8 cellular contexts compared by ENCODE assay signal in the genomic region with DNA sequence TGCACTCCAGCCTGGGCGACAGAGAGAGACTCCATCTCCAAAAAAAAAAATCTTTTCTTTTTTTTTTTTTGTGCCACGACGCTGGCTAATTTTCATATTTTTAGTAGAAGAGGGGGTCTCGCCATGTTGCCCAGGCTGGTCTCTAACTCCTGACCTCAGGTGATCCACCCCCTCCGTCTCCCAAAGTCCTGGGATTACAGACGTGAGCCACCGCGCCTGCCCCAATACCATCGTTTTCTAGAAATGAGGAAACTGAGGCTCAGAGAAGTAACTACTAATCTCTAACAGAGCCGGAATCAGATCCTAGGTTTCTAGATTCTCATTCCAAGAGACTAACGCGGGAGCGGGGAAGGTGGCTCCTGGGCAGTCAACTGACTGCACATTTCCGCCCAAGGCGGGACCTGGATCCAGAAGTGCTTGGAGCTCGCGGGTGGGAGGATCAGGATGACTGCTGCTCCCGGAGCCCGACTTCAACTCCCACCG. TPM values are rescaled to one million over a fixed set of nuclear protein-coding genes. Genes with fewer than 3 reads are reported as not detected.
DNase-seq lines count a peak whose midpoint lies in the region; ATAC-seq, FAIRE-seq and TF ChIP-seq lines count a peak whose summit lies in the region.

No MANE protein-coding gene starts in this region.

- peak overlapping the region; percentile 95 to 97 for H3K27ac Mint-ChIP-seq in natural killer cell treated with Interleukin-12 subunit alpha and Interleukin-12 subunit beta and Interleukin-15 and Interleukin-18, amount 100 ng/mL, for 72 hours

- no peak for FAIRE-seq in endothelial cell of umbilical vein (lab: Jason Lieb, UNC)

- dilution Hi-C loops in endothelial cell of umbilical vein (cut with MboI; ENCODE audit: extremely low pct_ligation_motif_present, low sequenced_read_pairs) = no loop called here

- H3K36me3 Mint-ChIP-seq in natural killer cell treated with Interleukin-12 subunit alpha and Interleukin-12 subunit beta and Interleukin-15 and Interleukin-18, amount 100 ng/mL, for 72 hours = no peaks in the 10 kb centered on the region

- H3K4me1 ChIP-seq in ES-I3 (ENCODE audit: insufficient read depth, low read length) (no peaks in the 10 kb centered on the region), HEK293 (ENCODE audit: control insufficient read depth, insufficient read depth, low read length) (no peaks in the 10 kb centered on the region), endothelial cell of umbilical vein (ENCODE audit: control insufficient read depth, extremely low read depth, insufficient read depth, low read length) (peaks cover 6% of the 10 kb centered on the region)

- H3K4me3 ChIP-seq in HEK293 (ENCODE audit: low read depth, low read length) (peak overlapping the region; percentile 75), endothelial cell of umbilical vein (replicated peaks in 1 of 3; ENCODE audit: insufficient read depth in 1 of 3, low read depth in 1 of 3, low read length in 3 of 3) (peak overlapping the region; percentile 22 to 75 (median 60))

- no peaks in the 10 kb centered on the region for H3K9me1 ChIP-seq in endothelial cell of umbilical vein (replicated peaks; ENCODE audit: control insufficient read depth, extremely low read depth, insufficient read depth, low read length)

- H3K4me3 Mint-ChIP-seq in natural killer cell treated with Interleukin-12 subunit alpha and Interleukin-12 subunit beta and Interleukin-15 and Interleukin-18, amount 100 ng/mL, for 72 hours = peak overlapping the region; percentile 98

- DNase-seq in RKO (ENCODE audit: low spot score) (peak; percentile 75), endothelial cell of umbilical vein (ENCODE audit: low read depth, low spot score) (no peak)
- no peak for DNase-seq in natural killer cell treated with Interleukin-12 subunit alpha and Interleukin-12 subunit beta and Interleukin-15 and Interleukin-18, amount 100 ng/mL, for 72 hours (ENCODE audit: low spot score)
- no peak for DNase-seq in central memory CD4-positive, alpha-beta T cell
- no peak for DNase-seq in activated CD8-positive, alpha-beta memory T cell treated with anti-CD3 and anti-CD28 coated beads, Interleukin-2, amount 50 U/mL, for 48 hours

- intact Hi-C loops in endothelial cell of umbilical vein (cut with micrococcal nuclease) = loop anchor here (1.0 to 2.0 kb wide), 7 partner anchors 29 to 236 kb away; a partner anchor contains a TSS

- H3K9ac ChIP-seq in ES-I3 (ENCODE audit: low read depth, low read length) = peak overlapping the region; percentile 85
- peak overlapping the region; percentile 49 for H3K9ac ChIP-seq in endothelial cell of umbilical vein (replicated peaks; ENCODE audit: extremely low read depth, insufficient read depth, low read length)

- H2AFZ ChIP-seq in endothelial cell of umbilical vein (ENCODE audit: low read depth, low read length) = peak overlapping the region; percentile 86

- H3K27ac ChIP-seq in HEK293 (ENCODE audit: extremely low read depth, low read depth, low read length) (peak overlapping the region; percentile 79; the same call in 1 of the 2 replicates), endothelial cell of umbilical vein (ENCODE audit: insufficient read depth, low read depth, low read length) (peak overlapping the region; percentile 34)

- H4K20me1 ChIP-seq in endothelial cell of umbilical vein (replicated peaks; ENCODE audit: control insufficient read depth, extremely low read depth, insufficient read depth, low read length) = no peaks in the 10 kb centered on the region

- ATAC-seq in natural killer cell treated with Interleukin-12 subunit alpha and Interleukin-12 subunit beta and Interleukin-15 and Interleukin-18, amount 100 ng/mL, for 72 hours = peak in 1 of 2 donors; percentile 32
- no peak for ATAC-seq in GM21528 (IDR thresholded peaks at IDR 0.05; ENCODE audit: low FRiP score, unreplicated experiment)

- no peaks in the 10 kb centered on the region for H3K79me2 ChIP-seq in endothelial cell of umbilical vein (ENCODE audit: control insufficient read depth, insufficient read depth, low read length)

- H3K27me3 ChIP-seq in endothelial cell of umbilical vein (ENCODE audit: control insufficient read depth in 2 of 2, insufficient read depth in 2 of 2, low read length in 2 of 2) = no peaks in the 10 kb centered on the region

- POLR2A ChIA-PET in HEK293 (lab: Yijun Ruan, JAX) (interaction anchor here (0.6 to 2.6 kb wide), 22 partner anchors 13 to 479 kb away, joined by 3 to 32 read pairs (median 5); a partner anchor contains a TSS), endothelial cell of umbilical vein (lab: Charles Lee) (interaction anchor here (0.7 kb wide), 2 partner anchors 29 to 157 kb away, joined by 3 to 6 read pairs; no protein-coding TSS in a partner anchor)

- H3K36me3 ChIP-seq in ES-I3 (ENCODE audit: insufficient read depth, low read length) = no peaks in the 10 kb centered on the region
- H3K36me3 ChIP-seq in HEK293 (ENCODE audit: control insufficient read depth in 2 of 2, insufficient read depth in 1 of 2, low read length in 2 of 2) = peaks cover 0 to 9% of the 10 kb centered on the region in 2 experiments; a peak in 1 of 3 replicates
- H3K36me3 ChIP-seq in endothelial cell of umbilical vein (ENCODE audit: control insufficient read depth in 2 of 2, extremely low read depth in 1 of 2, insufficient read depth in 2 of 2, low read length in 2 of 2) = no peaks in the 10 kb centered on the region

- TF ChIP-seq CTCF in HEK293 (tag by site-specific recombination; IDR thresholded peaks at IDR 0.05) (no peak), endothelial cell of umbilical vein (IDR thresholded peaks at IDR 0.05; ENCODE audit: extremely low read depth in 1 of 2, insufficient read depth in 1 of 2, low read depth in 1 of 2, low read length in 2 of 2) (no peak)

- peak overlapping the region; percentile 75 for H3K4me2 ChIP-seq in endothelial cell of umbilical vein (ENCODE audit: insufficient read depth, low read length)

- H3K9me3 ChIP-seq in ES-I3 (ENCODE audit: control insufficient read depth, insufficient read depth, low read length) = no peaks in the 10 kb centered on the region
- H3K9me3 ChIP-seq in HEK293 (ENCODE audit: control insufficient read depth, insufficient read depth, low read depth, low read length) = no peaks in the 10 kb centered on the region
- H3K9me3 ChIP-seq in endothelial cell of umbilical vein (replicated peaks; ENCODE audit: control insufficient read depth, insufficient read depth, low read length) = no peaks in the 10 kb centered on the region

- peaks cover 0 to 10% of the 10 kb centered on the region in 2 donors for H3K27me3 Mint-ChIP-seq in natural killer cell treated with Interleukin-12 subunit alpha and Interleukin-12 subunit beta and Interleukin-15 and Interleukin-18, amount 100 ng/mL, for 72 hours

- CTCF ChIA-PET in HEK293 (lab: Yijun Ruan, JAX) = interaction anchor here (0.6 to 11.2 kb wide), 28 partner anchors 12 to 798 kb away, joined by 3 to 104 read pairs (median 4); a partner anchor contains a TSS
- CTCF ChIA-PET in endothelial cell of umbilical vein (lab: Charles Lee) = interaction anchor here (0.6 to 9.2 kb wide), 40 partner anchors 9 to 312 kb away, joined by 3 to 151 read pairs (median 6); a partner anchor contains a TSS

- TF ChIP-seq POLR2A in endothelial cell of umbilical vein (IDR thresholded peaks at IDR 0.05; ENCODE audit: low read depth, low read length) = no peak

- H3K4me1 Mint-ChIP-seq in natural killer cell treated with Interleukin-12 subunit alpha and Interleukin-12 subunit beta and Interleukin-15 and Interleukin-18, amount 100 ng/mL, for 72 hours (ENCODE audit: low read depth in 2 of 2) = peaks cover 30 to 32% of the 10 kb centered on the region in 2 donors

- TSS peak; percentile 40 for BruUV-seq in endothelial cell of umbilical vein (replicated peaks; lab: Mats Ljungman, UMichigan)

- no peaks in the 10 kb centered on the region for H3K9me3 Mint-ChIP-seq in natural killer cell treated with Interleukin-12 subunit alpha and Interleukin-12 subunit beta and Interleukin-15 and Interleukin-18, amount 100 ng/mL, for 72 hours

RNA-seq across cellular contexts. Expression of a gene that starts 13.6 kb away (rescaled TPM):
- total RNA-seq in endothelial cell of umbilical vein = 16.5 and 22.5 TPM in 2 replicates
- polyA plus RNA-seq in endothelial cell of umbilical vein = 14.3 and 16.4 TPM in 2 replicates
- polyA plus RNA-seq in endothelial cell of umbilical vein (2011; cell fraction: cytosol; rRNA removed) = 6.1 and 9.0 TPM in 2 replicates
- 44.3 and 57.9 TPM in 2 replicates for polyA plus RNA-seq in endothelial cell of umbilical vein (2011; cell fraction: nucleus; rRNA removed)
- 15.7 and 20.8 TPM in 2 replicates for polyA plus RNA-seq in endothelial cell of umbilical vein (2012)
- polyA minus RNA-seq in endothelial cell of umbilical vein = 5.8 and 9.4 TPM in 2 replicates
- 15.0 TPM for polyA minus RNA-seq in endothelial cell of umbilical vein (2011; cell fraction: cytosol; rRNA and poly(A)+ RNA removed)
- polyA minus RNA-seq in endothelial cell of umbilical vein (2011; cell fraction: nucleus; rRNA and poly(A)+ RNA removed) = 5.3 and 12.8 TPM in 2 replicates
- total RNA-seq in natural killer cell treated with Interleukin-12 subunit alpha and Interleukin-12 subunit beta and Interleukin-15 and Interleukin-18, amount 100 ng/mL, for 72 hours = 10 to 100 TPM; 19.2 to 32.3 TPM

RNA-seq across cellular contexts. Expression of a gene that starts 27.8 kb away (rescaled TPM):
- total RNA-seq in endothelial cell of umbilical vein = 57.5 and 69.6 TPM in 2 replicates
- 43.5 and 51.2 TPM in 2 replicates for polyA plus RNA-seq in endothelial cell of umbilical vein
- 23.3 and 32.6 TPM in 2 replicates for polyA plus RNA-seq in endothelial cell of umbilical vein (2011; cell fraction: cytosol; rRNA removed)
- polyA plus RNA-seq in endothelial cell of umbilical vein (2011; cell fraction: nucleus; rRNA removed) = 110 TPM in 2 replicates
- 18.1 and 22.7 TPM in 2 replicates for polyA plus RNA-seq in endothelial cell of umbilical vein (2012)
- 22.4 and 23.7 TPM in 2 replicates for polyA minus RNA-seq in endothelial cell of umbilical vein
- polyA minus RNA-seq in endothelial cell of umbilical vein (2011; cell fraction: cytosol; rRNA and poly(A)+ RNA removed) = 12.2 TPM
- polyA minus RNA-seq in endothelial cell of umbilical vein (2011; cell fraction: nucleus; rRNA and poly(A)+ RNA removed) = 36.1 and 50.4 TPM in 2 replicates
- 100 to 1,000 TPM; 182 to 231 TPM for total RNA-seq in natural killer cell treated with Interleukin-12 subunit alpha and Interleukin-12 subunit beta and Interleukin-15 and Interleukin-18, amount 100 ng/mL, for 72 hours

RNA-seq across cellular contexts. Expression of a gene that starts 36.4 kb away (rescaled TPM):
- total RNA-seq in endothelial cell of umbilical vein = 50.1 and 66.9 TPM in 2 replicates
- 204 and 236 TPM in 2 replicates for polyA plus RNA-seq in endothelial cell of umbilical vein
- 136 and 153 TPM in 2 replicates for polyA plus RNA-seq in endothelial cell of umbilical vein (2011; cell fraction: cytosol; rRNA removed)
- polyA plus RNA-seq in endothelial cell of umbilical vein (2011; cell fraction: nucleus; rRNA removed) = 102 and 113 TPM in 2 replicates
- 113 and 160 TPM in 2 replicates for polyA plus RNA-seq in endothelial cell of umbilical vein (2012)
- 20.8 and 22.5 TPM in 2 replicates for polyA minus RNA-seq in endothelial cell of umbilical vein
- 9.0 TPM for polyA minus RNA-seq in endothelial cell of umbilical vein (2011; cell fraction: cytosol; rRNA and poly(A)+ RNA removed)
- polyA minus RNA-seq in endothelial cell of umbilical vein (2011; cell fraction: nucleus; rRNA and poly(A)+ RNA removed) = 16.3 and 23.4 TPM in 2 replicates
- 10 to 100 TPM; 25.7 to 46.4 TPM for total RNA-seq in natural killer cell treated with Interleukin-12 subunit alpha and Interleukin-12 subunit beta and Interleukin-15 and Interleukin-18, amount 100 ng/mL, for 72 hours

RNA-seq across cellular contexts. Expression of a gene that starts 50.6 kb away (rescaled TPM):
- 62.3 and 66.9 TPM in 2 replicates for total RNA-seq in endothelial cell of umbilical vein
- 57.9 and 73.1 TPM in 2 replicates for polyA plus RNA-seq in endothelial cell of umbilical vein
- polyA plus RNA-seq in endothelial cell of umbilical vein (2011; cell fraction: cytosol; rRNA removed) = 41.3 and 53.7 TPM in 2 replicates
- 132 and 162 TPM in 2 replicates for polyA plus RNA-seq in endothelial cell of umbilical vein (2011; cell fraction: nucleus; rRNA removed)
- polyA plus RNA-seq in endothelial cell of umbilical vein (2012) = 41.3 and 55.6 TPM in 2 replicates
- 30.8 and 39.9 TPM in 2 replicates for polyA minus RNA-seq in endothelial cell of umbilical vein
- polyA minus RNA-seq in endothelial cell of umbilical vein (2011; cell fraction: cytosol; rRNA and poly(A)+ RNA removed) = 52.9 TPM
- 38.1 and 49.4 TPM in 2 replicates for polyA minus RNA-seq in endothelial cell of umbilical vein (2011; cell fraction: nucleus; rRNA and poly(A)+ RNA removed)
- total RNA-seq in natural killer cell treated with Interleukin-12 subunit alpha and Interleukin-12 subunit beta and Interleukin-15 and Interleukin-18, amount 100 ng/mL, for 72 hours = 100 to 1,000 TPM; 394 to 432 TPM

RNA-seq across cellular contexts. Expression of a gene that starts 56.5 kb away (rescaled TPM):
- 5.7 and 5.8 TPM in 2 replicates for total RNA-seq in endothelial cell of umbilical vein
- 6.5 and 8.7 TPM in 2 replicates for polyA plus RNA-seq in endothelial cell of umbilical vein
- 4.3 and 4.7 TPM in 2 replicates for polyA plus RNA-seq in endothelial cell of umbilical vein (2011; cell fraction: cytosol; rRNA removed)
- 9.3 TPM in 2 replicates for polyA plus RNA-seq in endothelial cell of umbilical vein (2011; cell fraction: nucleus; rRNA removed)
- polyA plus RNA-seq in endothelial cell of umbilical vein (2012) = 4.2 and 6.0 TPM in 2 replicates
- polyA minus RNA-seq in endothelial cell of umbilical vein = 2.1 TPM in 2 replicates
- 4.3 TPM for polyA minus RNA-seq in endothelial cell of umbilical vein (2011; cell fraction: cytosol; rRNA and poly(A)+ RNA removed)
- polyA minus RNA-seq in endothelial cell of umbilical vein (2011; cell fraction: nucleus; rRNA and poly(A)+ RNA removed) = 1.4 and 1.8 TPM in 2 replicates
- 1 to 10 TPM; 1.4 to 3.3 TPM for total RNA-seq in natural killer cell treated with Interleukin-12 subunit alpha and Interleukin-12 subunit beta and Interleukin-15 and Interleukin-18, amount 100 ng/mL, for 72 hours
